ENCODE assay signal across 16 cellular contexts in the genomic region with DNA sequence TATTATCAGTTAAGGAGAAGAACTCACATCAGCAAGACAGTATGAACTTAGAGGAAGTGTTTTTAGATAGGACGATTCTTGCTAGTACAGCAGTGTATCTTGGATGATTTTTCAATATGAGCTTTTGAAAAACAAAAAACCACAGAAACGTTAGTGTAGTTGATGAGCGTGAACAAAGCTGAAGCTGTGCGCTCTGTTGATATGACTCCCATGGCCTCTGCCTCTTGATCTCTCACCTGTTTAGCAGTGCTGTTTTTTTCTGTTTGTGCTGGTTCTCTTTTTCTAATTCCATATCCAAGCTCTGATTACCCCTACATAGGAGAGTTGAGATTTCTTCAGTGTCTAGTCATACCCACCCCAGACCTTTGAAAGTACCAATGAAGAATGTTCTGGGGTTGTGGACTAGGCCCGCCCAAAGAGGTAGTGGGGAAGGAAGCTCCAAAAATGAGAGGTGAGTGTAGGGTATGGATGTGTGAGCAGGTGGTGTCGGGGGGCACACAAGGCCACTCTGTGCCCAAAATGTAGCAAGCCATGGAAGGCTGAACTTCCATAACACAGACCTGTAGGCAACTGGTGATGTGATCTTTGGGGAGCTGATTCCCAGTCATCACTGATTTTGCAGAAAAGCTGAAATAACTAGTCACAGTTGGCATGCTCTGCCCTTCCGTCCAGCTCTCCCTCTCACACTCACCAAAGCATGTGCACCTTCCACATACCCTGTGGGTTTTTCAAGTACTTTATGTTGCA. TPM values are rescaled to one million over a fixed set of nuclear protein-coding genes. Genes with fewer than 3 reads are reported as not detected.
DNase-seq lines count a peak whose midpoint lies in the region; ATAC-seq and TF ChIP-seq lines count a peak whose summit lies in the region.
"Had no signal": no experiment of that assay in that cellular context is flagged by ENCODE, and none has a peak within 500 bp of the region (broad histone marks: within the 10 kb centered on the region; RNA-seq: fewer than 3 reads in every experiment).

No MANE protein-coding gene starts in this region.

- H3K9me3 Mint-ChIP-seq in CD8-positive, alpha-beta T cell, result no peaks in the 10 kb centered on the region
- no peaks in the 10 kb centered on the region for H3K9me3 Mint-ChIP-seq in IgD-negative memory B cell
- no peaks in the 10 kb centered on the region for H3K9me3 Mint-ChIP-seq in activated CD8-positive, alpha-beta T cell treated with anti-CD3 and anti-CD28 coated beads, Interleukin-2, amount 10 ng/mL, durations not matched to agents 7 days and 5 days (ENCODE audit: insufficient read depth)
- H3K9me3 Mint-ChIP-seq in naive B cell, result no peaks in the 10 kb centered on the region
- H3K9me3 Mint-ChIP-seq: WTC11 had no signal

- TF ChIP-seq CTCF in CD8-positive, alpha-beta T cell (IDR thresholded peaks at IDR 0.05), result no peak
- TF ChIP-seq CTCF in osteoblast (IDR thresholded peaks at IDR 0.05; ENCODE audit: extremely low read depth, low read depth, low read length), result no peak

- H3K4me2 ChIP-seq in osteoblast (ENCODE audit: insufficient read depth, low read length), result no peak overlapping the region
- H3K4me2 ChIP-seq: KMS-11 had no signal

- no peaks in the 10 kb centered on the region for H3K27me3 Mint-ChIP-seq in CD8-positive, alpha-beta T cell (ENCODE audit: low read depth)
- H3K27me3 Mint-ChIP-seq in IgD-negative memory B cell, result peaks cover 4% of the 10 kb centered on the region
- H3K27me3 Mint-ChIP-seq in activated CD8-positive, alpha-beta T cell treated with anti-CD3 and anti-CD28 coated beads, Interleukin-2, amount 10 ng/mL, durations not matched to agents 7 days and 5 days (ENCODE audit: low read depth), result no peaks in the 10 kb centered on the region
- peaks cover 0 to 4% (median 0%) of the 10 kb centered on the region in 3 donors for H3K27me3 Mint-ChIP-seq in naive B cell

- no peak overlapping the region for H3K4me3 ChIP-seq in CD8-positive, alpha-beta T cell (ENCODE audit: low read depth, low read length)
- no peak overlapping the region for H3K4me3 ChIP-seq in osteoblast (ENCODE audit: insufficient read depth, low read length)
- H3K4me3 ChIP-seq: tibial artery had no signal

- H3K36me3 Mint-ChIP-seq in CD8-positive, alpha-beta T cell, result no peaks in the 10 kb centered on the region
- H3K36me3 Mint-ChIP-seq in IgD-negative memory B cell (no peaks in the 10 kb centered on the region), naive B cell (no peaks in the 10 kb centered on the region)
- H3K36me3 Mint-ChIP-seq in activated CD8-positive, alpha-beta T cell treated with anti-CD3 and anti-CD28 coated beads, Interleukin-2, amount 10 ng/mL, durations not matched to agents 7 days and 5 days (ENCODE audit: low read depth), result no peaks in the 10 kb centered on the region
- H3K36me3 Mint-ChIP-seq: WTC11 had no signal

- H3K27ac Mint-ChIP-seq in CD8-positive, alpha-beta T cell, result peak overlapping the region; percentile 96
- H3K27ac Mint-ChIP-seq in IgD-negative memory B cell (peak overlapping the region in 2 of 3 donors; percentile 1 to 73), naive B cell (peak overlapping the region; percentile 14 to 80 (median 60))
- peak overlapping the region; percentile 66 for H3K27ac Mint-ChIP-seq in activated CD8-positive, alpha-beta T cell treated with anti-CD3 and anti-CD28 coated beads, Interleukin-2, amount 10 ng/mL, durations not matched to agents 7 days and 5 days
- H3K27ac Mint-ChIP-seq: WTC11 had no signal

- intact Hi-C loops in CD8-positive, alpha-beta T cell (cut with DNase I, micrococcal nuclease), result loop anchor here in 1 of 2 experiments (2.0 kb wide), 1 partner anchor 75 kb away; no protein-coding TSS in a partner anchor

- H3K36me3 ChIP-seq in CD8-positive, alpha-beta T cell (ENCODE audit: insufficient read depth, low read length), result no peaks in the 10 kb centered on the region
- no peaks in the 10 kb centered on the region for H3K36me3 ChIP-seq in osteoblast (ENCODE audit: insufficient read depth, low read length)

- CTCF ChIA-PET in CD8-positive, alpha-beta T cell (lab: Charles Lee), result interaction anchor here (0.6 to 8.1 kb wide), 18 partner anchors 11 to 355 kb away, joined by 3 to 225 read pairs (median 3); no protein-coding TSS in a partner anchor
- CTCF ChIA-PET in activated CD8-positive, alpha-beta T cell treated with anti-CD3 and anti-CD28 coated beads, Interleukin-2, amount 10 ng/mL, durations not matched to agents 7 days and 5 days (lab: Charles Lee), result interaction anchor here (0.8 to 5.4 kb wide), 23 partner anchors 8 to 196 kb away, joined by 3 to 45 read pairs (median 5); a partner anchor contains a TSS

- no peaks in the 10 kb centered on the region for H3K9me3 ChIP-seq in CD8-positive, alpha-beta T cell (ENCODE audit: low read length)
- no peaks in the 10 kb centered on the region for H3K9me3 ChIP-seq in osteoblast (ENCODE audit: low read depth, low read length)
- H3K9me3 ChIP-seq: tibial artery had no signal

- no peaks in the 10 kb centered on the region for H3K27me3 ChIP-seq in CD8-positive, alpha-beta T cell (ENCODE audit: insufficient read depth, low read length)
- peaks cover 2% of the 10 kb centered on the region for H3K27me3 ChIP-seq in osteoblast (ENCODE audit: insufficient read depth, low read length)
- H3K27me3 ChIP-seq: tibial artery had no signal

- H3K4me1 ChIP-seq in CD8-positive, alpha-beta T cell (ENCODE audit: insufficient read depth, low read length), result peaks cover 31% of the 10 kb centered on the region
- H3K4me1 ChIP-seq in osteoblast (ENCODE audit: insufficient read depth, low read length), result peaks cover 4% of the 10 kb centered on the region

- POLR2A ChIA-PET in CD8-positive, alpha-beta T cell (lab: Charles Lee), result interaction anchor here (0.6 to 1.9 kb wide), 23 partner anchors 10 to 133 kb away, joined by 3 to 15 read pairs (median 4); a partner anchor contains a TSS
- POLR2A ChIA-PET in activated CD8-positive, alpha-beta T cell treated with anti-CD3 and anti-CD28 coated beads, Interleukin-2, amount 10 ng/mL, durations not matched to agents 7 days and 5 days (lab: Charles Lee), result interaction anchor here (0.6 to 1.8 kb wide), 9 partner anchors 10 to 96 kb away, joined by 3 to 8 read pairs (median 4); a partner anchor contains a TSS

- H3K4me1 Mint-ChIP-seq in CD8-positive, alpha-beta T cell (ENCODE audit: low read depth), result peaks cover 50% of the 10 kb centered on the region
- H3K4me1 Mint-ChIP-seq in IgD-negative memory B cell (peaks cover 9 to 26% (median 17%) of the 10 kb centered on the region in 3 donors), naive B cell (peaks cover 19 to 43% (median 33%) of the 10 kb centered on the region in 3 donors)
- peaks cover 34% of the 10 kb centered on the region for H3K4me1 Mint-ChIP-seq in activated CD8-positive, alpha-beta T cell treated with anti-CD3 and anti-CD28 coated beads, Interleukin-2, amount 10 ng/mL, durations not matched to agents 7 days and 5 days (ENCODE audit: low read depth)

- H3K4me3 Mint-ChIP-seq in CD8-positive, alpha-beta T cell, result peak overlapping the region; percentile 26
- H3K4me3 Mint-ChIP-seq in IgD-negative memory B cell, result no peak overlapping the region
- H3K4me3 Mint-ChIP-seq in activated CD8-positive, alpha-beta T cell treated with anti-CD3 and anti-CD28 coated beads, Interleukin-2, amount 10 ng/mL, durations not matched to agents 7 days and 5 days, result no peak overlapping the region
- peak overlapping the region in 5 of 8 donors; percentile 1 to 53 (median 9) for H3K4me3 Mint-ChIP-seq in naive B cell
- H3K4me3 Mint-ChIP-seq: WTC11 had no signal

- no peaks in the 10 kb centered on the region for H3K79me2 ChIP-seq in osteoblast (ENCODE audit: insufficient read depth, low read length)

- H4K20me1 ChIP-seq in osteoblast (ENCODE audit: insufficient read depth, low read length), result no peaks in the 10 kb centered on the region

- H3K27ac ChIP-seq in CD8-positive, alpha-beta T cell (ENCODE audit: low read depth, low read length), result peak overlapping the region; percentile 59
- H3K27ac ChIP-seq in osteoblast (ENCODE audit: low read depth, low read length), result no peak overlapping the region
- H3K27ac ChIP-seq: KMS-11, tibial artery had no signal

- H2AFZ ChIP-seq in osteoblast (ENCODE audit: low read length), result no peak overlapping the region

- peak in 4 of 7 experiments; percentile 17 to 66 (median 50) for DNase-seq in CD8-positive, alpha-beta T cell
- DNase-seq in activated CD8-positive, alpha-beta T cell treated with anti-CD3 and anti-CD28 coated beads, Interleukin-2, amount 10 ng/mL, durations not matched to agents 7 days and 5 days, result no peak
- DNase-seq in naive B cell, result peak; percentile 55
- DNase-seq in hippocampal formation (lab: John Stamatoyannopoulos, UW), result no peak
- DNase-seq in osteoblast (ENCODE audit: insufficient read length, low spot score, missing footprints), result no peak
- no peak for DNase-seq in SK-N-DZ (ENCODE audit: low spot score)
- no peak for DNase-seq in NCI-H1417 (lab: John Stamatoyannopoulos, UW)
- DNase-seq: hypothalamus, midbrain, NCI-H1105 treated with DMSO at 0.1 percent for 48 hours, nucleus accumbens, right cardiac atrium, tibial artery had no signal

- peak; percentile 87 for ATAC-seq in CD8-positive, alpha-beta T cell
- peak; percentile 43 for ATAC-seq in activated CD8-positive, alpha-beta T cell treated with anti-CD3 and anti-CD28 coated beads, Interleukin-2, amount 10 ng/mL, durations not matched to agents 7 days and 5 days
- peak; percentile 66 to 72 for ATAC-seq in naive B cell (ENCODE audit: low read depth in 2 of 2)
- ATAC-seq: right cardiac atrium, WTC11 had no signal

RNA-seq across cellular contexts. Expression of a gene that starts 20.0 kb away (rescaled TPM):
- total RNA-seq in CD8-positive, alpha-beta T cell, result 10 to 100 TPM; 18.8 to 19.5 TPM
- polyA plus RNA-seq in IgD-negative memory B cell (141 TPM), naive B cell (ENCODE audit: low read depth in 6 of 6) (100 to 1,000 TPM in 2 of 6 donors, 10 to 100 TPM in 4; 56.8 to 116 (median 73.3) TPM)
- total RNA-seq in activated CD8-positive, alpha-beta T cell treated with anti-CD3 and anti-CD28 coated beads, Interleukin-2, amount 10 ng/mL, durations not matched to agents 7 days and 5 days, result 10 to 100 TPM; 38.3 to 42.3 TPM
- total RNA-seq in osteoblast, result 7.2 and 10.0 TPM in 2 replicates
- 24.8 and 27.4 TPM in 2 replicates for polyA plus RNA-seq in SK-N-DZ (2014; cell fraction: cytosol; rRNA removed)
- 18.6 and 22.5 TPM in 2 replicates for polyA plus RNA-seq in SK-N-DZ (2014; cell fraction: nucleus; rRNA removed)

Comparison
In these comparisons a context has a peak if more than half of its experiments do, and no peak if none do; other contexts are left out.
1. DNase-seq: peak in CD8-positive, alpha-beta T cell (4 of 7) and naive B cell (single experiment); none in activated CD8-positive, alpha-beta T cell treated with anti-CD3 and anti-CD28 coated beads, Interleukin-2, amount 10 ng/mL, durations not matched to agents 7 days and 5 days (single experiment), hippocampal formation (0 of 2), osteoblast (single experiment), SK-N-DZ (single experiment) and NCI-H1417 (0 of 3).
2. H3K27ac Mint-ChIP-seq: peak in every context shown above with its lines; median percentile 96 in CD8-positive, alpha-beta T cell; 66 in activated CD8-positive, alpha-beta T cell treated with anti-CD3 and anti-CD28 coated beads, Interleukin-2, amount 10 ng/mL, durations not matched to agents 7 days and 5 days; 60 in naive B cell; 37 in IgD-negative memory B cell.
3. H3K4me3 Mint-ChIP-seq: peak in CD8-positive, alpha-beta T cell (single experiment) and naive B cell (5 of 8); none in IgD-negative memory B cell (0 of 4) and activated CD8-positive, alpha-beta T cell treated with anti-CD3 and anti-CD28 coated beads, Interleukin-2, amount 10 ng/mL, durations not matched to agents 7 days and 5 days (single experiment).
4. Peak in every context shown above with its lines, with median percentiles within 50 percentile points of each other: ATAC-seq.